In the genomic region with DNA sequence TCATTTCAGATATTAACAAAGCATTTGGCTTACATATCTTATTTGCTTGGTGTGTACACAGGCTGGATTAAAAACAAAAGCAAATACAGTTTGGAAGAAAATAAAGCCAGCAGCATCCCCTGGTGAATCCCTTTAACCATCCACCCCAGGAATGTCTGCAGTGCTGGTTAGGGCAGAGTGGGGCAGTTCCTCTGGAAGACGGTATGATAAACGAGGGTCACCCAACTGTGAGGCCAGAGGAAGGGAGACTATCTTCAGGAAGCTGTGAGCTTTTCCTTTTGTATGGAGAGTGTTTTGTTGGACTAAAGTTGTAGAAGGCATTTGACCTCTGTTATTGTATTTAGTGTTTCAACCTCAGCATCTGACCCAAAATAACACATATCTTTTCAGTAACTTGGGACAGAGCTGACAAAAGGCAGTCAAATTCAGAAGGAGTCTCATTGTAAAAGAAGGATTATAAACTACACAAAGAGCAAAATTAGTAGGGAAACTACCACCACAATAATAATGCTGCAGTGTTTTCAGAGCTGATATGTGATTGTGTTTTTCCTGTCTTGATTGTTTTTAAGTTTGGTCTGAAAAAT, we compare ENCODE assay signal across 19 cellular contexts.
DNase-seq lines count a peak whose midpoint lies in the region; ATAC-seq and TF ChIP-seq lines count a peak whose summit lies in the region.
"Had no signal": no experiment of that assay in that cellular context is flagged by ENCODE, and none has a peak within 500 bp of the region (broad histone marks: within the 10 kb centered on the region; RNA-seq: fewer than 3 reads in every experiment).

No MANE protein-coding gene starts in this region.

- peaks cover 13% of the 10 kb centered on the region for H3K4me1 ChIP-seq in HAP-1
- H3K4me1 ChIP-seq in skeletal muscle tissue (ENCODE audit: control insufficient read depth in 3 of 3, insufficient read depth in 3 of 3, low read length in 3 of 3) = peaks cover 30 to 33% (median 31%) of the 10 kb centered on the region in 3 donors

- DNase-seq in HAP-1 (ENCODE audit: low spot score in 2 of 2) (peak; percentile 33 to 72), caudate nucleus (lab: John Stamatoyannopoulos, UW) (no peak), left kidney (ENCODE audit: low read depth, low spot score) (peak; percentile 66), GF-D8 (lab: John Stamatoyannopoulos, UW) (no peak), chondrocyte (ENCODE audit: low spot score) (no peak)
- DNase-seq: activated CD4-positive, alpha-beta T cell treated with anti-CD3 and anti-CD28 coated beads, Interleukin-2, amount 50 U/mL, for 48 hours; activated naive CD4-positive, alpha-beta T cell treated with anti-CD3 and anti-CD28 coated beads for 36 hours; AML-193; DMS79 treated with DMSO at 0.1 percent for 48 hours; hypothalamus; KG1; NCI-H2081 treated with DMSO at 0.1 percent for 48 hours; nucleus accumbens; retina; T-helper 1 cell; thyroid gland had no signal

- no peaks in the 10 kb centered on the region for H3K36me3 Mint-ChIP-seq in chondrocyte (ENCODE audit: low read depth)

- no peaks in the 10 kb centered on the region for H3K9me3 ChIP-seq in HAP-1
- H3K9me3 ChIP-seq in skeletal muscle tissue (ENCODE audit: control insufficient read depth in 3 of 3, low read length in 3 of 3) = no peaks in the 10 kb centered on the region
- H3K9me3 ChIP-seq: ascending aorta, thyroid gland had no signal

- H3K27ac ChIP-seq in caudate nucleus (ENCODE audit: low read depth, low read length) (peak overlapping the region; percentile 69), skeletal muscle tissue (ENCODE audit: low read depth, low read length) (peak overlapping the region; percentile 5)
- H3K27ac ChIP-seq: ascending aorta, thyroid gland had no signal

- H3K4me1 Mint-ChIP-seq in chondrocyte (ENCODE audit: low read depth) = peaks cover 56% of the 10 kb centered on the region

- H3K36me3 ChIP-seq in HAP-1 (replicated peaks) = no peaks in the 10 kb centered on the region
- H3K36me3 ChIP-seq in skeletal muscle tissue (ENCODE audit: control insufficient read depth in 3 of 3, insufficient read depth in 3 of 3, low read length in 3 of 3) = no peaks in the 10 kb centered on the region
- H3K36me3 ChIP-seq: ascending aorta, thyroid gland had no signal

- in situ Hi-C loops in HAP-1 (cut with MboI; ENCODE audit: low sequenced_read_pairs) = no loop called here

- no peaks in the 10 kb centered on the region for H3K27me3 Mint-ChIP-seq in chondrocyte (ENCODE audit: low read depth)

- no peak overlapping the region for H3K27ac Mint-ChIP-seq in chondrocyte (ENCODE audit: unreplicated experiment)
- H3K27ac Mint-ChIP-seq: activated naive CD4-positive, alpha-beta T cell treated with anti-CD3 and anti-CD28 coated beads for 36 hours had no signal

- no peak for ATAC-seq in HG02798 (IDR thresholded peaks at IDR 0.05; ENCODE audit: poor library complexity, unreplicated experiment)

- peak overlapping the region in 1 of 3 donors; percentile 43 for H3K9ac ChIP-seq in skeletal muscle tissue (ENCODE audit: low read depth in 1 of 3, low read length in 3 of 3)

- peaks cover 10% of the 10 kb centered on the region for H3K9me3 Mint-ChIP-seq in chondrocyte (ENCODE audit: low read depth)
- H3K9me3 Mint-ChIP-seq: activated naive CD4-positive, alpha-beta T cell treated with anti-CD3 and anti-CD28 coated beads for 36 hours had no signal

- no peak overlapping the region for H3K4me3 Mint-ChIP-seq in chondrocyte (ENCODE audit: unreplicated experiment)
- H3K4me3 Mint-ChIP-seq: activated naive CD4-positive, alpha-beta T cell treated with anti-CD3 and anti-CD28 coated beads for 36 hours had no signal

- no peak for TF ChIP-seq CTCF in chondrocyte (IDR thresholded peaks at IDR 0.05)

- H3K4me3 ChIP-seq in HAP-1 = no peak overlapping the region
- H3K4me3 ChIP-seq in skeletal muscle tissue (ENCODE audit: low read length in 3 of 3) = no peak overlapping the region
- H3K4me3 ChIP-seq: ascending aorta, thyroid gland had no signal

- peaks cover 7% of the 10 kb centered on the region; the same call in 1 of the 2 replicates for H3K27me3 ChIP-seq in HAP-1 (ENCODE audit: low read depth)
- no peaks in the 10 kb centered on the region for H3K27me3 ChIP-seq in skeletal muscle tissue (ENCODE audit: control insufficient read depth in 3 of 3, insufficient read depth in 3 of 3, low read length in 3 of 3)
- H3K27me3 ChIP-seq: ascending aorta, thyroid gland had no signal

Comparison
In these comparisons a context has a peak if more than half of its experiments do, and no peak if none do; other contexts are left out.
1. DNase-seq: peak in HAP-1 (2 of 2) and left kidney (single experiment); none in caudate nucleus (0 of 61), GF-D8 (single experiment) and chondrocyte (single experiment).